ENCODE assay signal across 1 cellular context in the genomic region with DNA sequence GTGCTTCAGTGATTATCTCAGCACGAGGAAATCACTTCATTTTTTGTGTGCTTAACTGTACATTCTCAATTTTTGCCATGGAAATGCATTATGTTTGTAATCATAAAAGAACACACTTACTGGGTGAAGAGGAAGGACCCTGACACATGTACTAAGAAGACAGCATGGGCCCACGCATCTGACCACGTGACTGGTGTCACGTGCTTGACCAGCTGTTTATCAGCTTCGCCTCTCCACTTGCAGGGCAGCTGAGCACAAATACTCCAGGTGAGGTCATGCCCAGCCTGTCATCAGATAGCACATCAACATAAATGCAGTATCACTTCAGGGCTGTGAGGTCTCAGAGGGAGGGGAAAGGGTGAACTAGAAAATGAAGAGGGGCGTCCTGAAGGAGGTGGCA.
TF ChIP-seq lines count a peak whose summit lies in the region.

No MANE protein-coding gene starts in this region.

TF ChIP-seq in GM12878, 131 proteins besides CTCF, POLR2A, EP300 and RAD21 (continued from another document):
- TF ChIP-seq, protein P1, sequence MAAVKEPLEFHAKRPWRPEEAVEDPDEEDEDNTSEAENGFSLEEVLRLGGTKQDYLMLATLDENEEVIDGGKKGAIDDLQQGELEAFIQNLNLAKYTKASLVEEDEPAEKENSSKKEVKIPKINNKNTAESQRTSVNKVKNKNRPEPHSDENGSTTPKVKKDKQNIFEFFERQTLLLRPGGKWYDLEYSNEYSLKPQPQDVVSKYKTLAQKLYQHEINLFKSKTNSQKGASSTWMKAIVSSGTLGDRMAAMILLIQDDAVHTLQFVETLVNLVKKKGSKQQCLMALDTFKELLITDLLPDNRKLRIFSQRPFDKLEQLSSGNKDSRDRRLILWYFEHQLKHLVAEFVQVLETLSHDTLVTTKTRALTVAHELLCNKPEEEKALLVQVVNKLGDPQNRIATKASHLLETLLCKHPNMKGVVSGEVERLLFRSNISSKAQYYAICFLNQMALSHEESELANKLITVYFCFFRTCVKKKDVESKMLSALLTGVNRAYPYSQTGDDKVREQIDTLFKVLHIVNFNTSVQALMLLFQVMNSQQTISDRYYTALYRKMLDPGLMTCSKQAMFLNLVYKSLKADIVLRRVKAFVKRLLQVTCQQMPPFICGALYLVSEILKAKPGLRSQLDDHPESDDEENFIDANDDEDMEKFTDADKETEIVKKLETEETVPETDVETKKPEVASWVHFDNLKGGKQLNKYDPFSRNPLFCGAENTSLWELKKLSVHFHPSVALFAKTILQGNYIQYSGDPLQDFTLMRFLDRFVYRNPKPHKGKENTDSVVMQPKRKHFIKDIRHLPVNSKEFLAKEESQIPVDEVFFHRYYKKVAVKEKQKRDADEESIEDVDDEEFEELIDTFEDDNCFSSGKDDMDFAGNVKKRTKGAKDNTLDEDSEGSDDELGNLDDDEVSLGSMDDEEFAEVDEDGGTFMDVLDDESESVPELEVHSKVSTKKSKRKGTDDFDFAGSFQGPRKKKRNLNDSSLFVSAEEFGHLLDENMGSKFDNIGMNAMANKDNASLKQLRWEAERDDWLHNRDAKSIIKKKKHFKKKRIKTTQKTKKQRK (IDR thresholded peaks at IDR 0.05; ENCODE audit: low read depth, low read length), result no peak
- no peak for TF ChIP-seq SUPT20H (IDR thresholded peaks at IDR 0.05; ENCODE audit: borderline replicate concordance, control insufficient read depth, low read depth, low read length)
